8 cellular contexts compared by ENCODE assay signal in the genomic region with DNA sequence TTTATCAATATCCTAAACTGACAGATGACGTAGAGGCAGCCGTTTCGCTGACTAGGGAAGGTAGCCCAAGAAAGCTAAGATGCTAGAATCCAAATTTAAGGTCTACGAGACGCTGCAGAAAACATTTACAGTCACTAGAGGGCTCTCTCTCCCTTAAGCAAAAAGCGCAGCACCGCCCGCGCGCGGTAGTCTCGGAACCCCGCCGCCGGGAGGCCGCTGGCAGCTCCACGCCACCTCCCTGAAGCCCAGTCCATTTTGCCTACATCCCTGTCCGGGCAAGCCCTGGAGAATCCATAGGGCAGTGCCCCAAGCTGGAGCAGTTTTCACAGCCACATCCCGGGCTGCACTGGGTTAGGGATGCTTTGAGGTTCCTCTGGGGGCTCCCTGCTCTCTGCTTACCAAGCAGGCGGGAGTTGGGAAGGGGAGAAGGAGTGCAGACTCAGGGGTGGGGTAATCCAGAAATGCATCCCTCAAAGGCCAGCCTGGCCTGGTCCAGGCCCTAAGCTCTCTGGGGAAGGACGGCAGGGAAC. TPM values are rescaled to one million over a fixed set of nuclear protein-coding genes. Genes with fewer than 3 reads are reported as not detected.
A peak's percentile ranks its signal among the peaks of the same experiment; 100 is the strongest.
DNase-seq lines count a peak whose midpoint lies in the region; ATAC-seq, FAIRE-seq and TF ChIP-seq lines count a peak whose summit lies in the region.

No MANE protein-coding gene starts in this region.

- no peaks in the 10 kb centered on the region for H3K36me3 ChIP-seq in H7 (replicated peaks; ENCODE audit: control insufficient read depth, insufficient read depth, low read length)
- no peaks in the 10 kb centered on the region for H3K36me3 ChIP-seq in kidney (ENCODE audit: control insufficient read depth in 1 of 2, insufficient read depth in 2 of 2, low read length in 2 of 2)

- H3K4me1 ChIP-seq in kidney (ENCODE audit: control insufficient read depth in 1 of 2, insufficient read depth in 1 of 2, low read depth in 1 of 2, low read length in 2 of 2), result peaks cover 0 to 6% of the 10 kb centered on the region in 2 donors

- FAIRE-seq in kidney (lab: Jason Lieb, UNC), result no peak

- H3K4me3 Mint-ChIP-seq in WTC11, result peak overlapping the region; percentile 79
- H3K4me3 Mint-ChIP-seq in central memory CD8-positive, alpha-beta T cell, result peak overlapping the region; percentile 53

- DNase-seq in AG09309 (ENCODE audit: low read depth), result peak; percentile 31
- peak; percentile 88 for DNase-seq in H7
- peak; percentile 58 for DNase-seq in NCI-H226
- DNase-seq in WTC11 (ENCODE audit: low spot score), result peak; percentile 76
- DNase-seq in central memory CD8-positive, alpha-beta T cell (ENCODE audit: low spot score in 2 of 2), result peak; percentile 26 to 33
- DNase-seq in kidney, result peak; percentile 80
- peak; percentile 38 to 55 (median 44) for DNase-seq in stimulated activated CD4-positive, alpha-beta T cell treated with anti-CD3 and anti-CD28 coated beads, Interleukin-1b, Interleukin-23, amount 100 ng/mL, for 24 hours (ENCODE audit: low read depth in 4 of 4, low spot score in 1 of 4)

- no peaks in the 10 kb centered on the region for H3K9me3 Mint-ChIP-seq in WTC11
- H3K9me3 Mint-ChIP-seq in central memory CD8-positive, alpha-beta T cell, result no peaks in the 10 kb centered on the region

- H3K27me3 Mint-ChIP-seq in WTC11 (ENCODE audit: low read depth), result peaks cover 68% of the 10 kb centered on the region
- H3K27me3 Mint-ChIP-seq in central memory CD8-positive, alpha-beta T cell, result peaks cover 77% of the 10 kb centered on the region

- POLR2A ChIA-PET in WTC11 (lab: Charles Lee), result interaction anchor here (1.0 to 1.4 kb wide), 4 partner anchors 61 to 171 kb away, joined by 3 to 7 read pairs (median 5); a partner anchor contains a TSS

- H3K4me3 ChIP-seq in AG09309 (ENCODE audit: control insufficient read depth, low read depth, low read length) (no peak overlapping the region), H7 (ENCODE audit: insufficient read depth, low read depth, low read length) (peak overlapping the region; percentile 34; the same call in 1 of the 2 replicates), kidney (ENCODE audit: low read length in 2 of 2) (no peak overlapping the region)

- H3K27ac Mint-ChIP-seq in WTC11, result no peak overlapping the region
- no peak overlapping the region for H3K27ac Mint-ChIP-seq in central memory CD8-positive, alpha-beta T cell (ENCODE audit: low read depth)

- peak; percentile 75 for TF ChIP-seq CTCF in AG09309 (IDR thresholded peaks at IDR 0.05; ENCODE audit: control insufficient read depth, insufficient read depth, low read depth, low read length, missing control alignments)
- TF ChIP-seq CTCF in WTC11 (IDR thresholded peaks at IDR 0.05), result peak; percentile 53
- TF ChIP-seq CTCF in kidney (IDR thresholded peaks at IDR 0.05; ENCODE audit: borderline replicate concordance, extremely low read depth, insufficient read depth), result peak; percentile 89

- H3K27me3 ChIP-seq in H7 (ENCODE audit: control insufficient read depth, insufficient read depth, low read length), result peaks cover 58% of the 10 kb centered on the region

- H3K4me1 Mint-ChIP-seq in WTC11, result peaks cover 9% of the 10 kb centered on the region
- H3K4me1 Mint-ChIP-seq in central memory CD8-positive, alpha-beta T cell, result peaks cover 19% of the 10 kb centered on the region

- H3K9me3 ChIP-seq in kidney (ENCODE audit: control insufficient read depth in 1 of 2, low read length in 2 of 2), result no peaks in the 10 kb centered on the region

- no peak overlapping the region for H3K27ac ChIP-seq in kidney (ENCODE audit: low read depth in 2 of 2, low read length in 2 of 2)

- ATAC-seq in WTC11, result peak; percentile 33
- peak; percentile 62 for ATAC-seq in central memory CD8-positive, alpha-beta T cell (replicated peaks; ENCODE audit: extremely low read depth, poor library complexity, severe bottlenecking)
- no peak for ATAC-seq in HG02981 (IDR thresholded peaks at IDR 0.05; ENCODE audit: unreplicated experiment)

- CTCF ChIA-PET in WTC11 (lab: Charles Lee), result interaction anchor here (0.6 to 7.8 kb wide), 54 partner anchors 12 to 344 kb away, joined by 3 to 315 read pairs (median 6); a partner anchor contains a TSS

- no peaks in the 10 kb centered on the region for H3K36me3 Mint-ChIP-seq in WTC11
- H3K36me3 Mint-ChIP-seq in central memory CD8-positive, alpha-beta T cell (ENCODE audit: insufficient read depth), result no peaks in the 10 kb centered on the region

- no peak overlapping the region for H3K9ac ChIP-seq in kidney (ENCODE audit: low read length in 2 of 2)

- intact Hi-C loops in kidney (cut with DNase I), result loop anchor here (10.0 kb wide), 1 partner anchor 98 kb away; no protein-coding TSS in a partner anchor

TF ChIP-seq in WTC11, 78 proteins besides CTCF, POLR2A, EP300 and RAD21 (continues in another document):
- TF ChIP-seq SMAD3 (CRISPR knock-in tag; IDR thresholded peaks at IDR 0.05; ENCODE audit: borderline replicate concordance), result no peak
- TF ChIP-seq ZNF671 (CRISPR knock-in tag; IDR thresholded peaks at IDR 0.05), result no peak
- TF ChIP-seq, protein P1, sequence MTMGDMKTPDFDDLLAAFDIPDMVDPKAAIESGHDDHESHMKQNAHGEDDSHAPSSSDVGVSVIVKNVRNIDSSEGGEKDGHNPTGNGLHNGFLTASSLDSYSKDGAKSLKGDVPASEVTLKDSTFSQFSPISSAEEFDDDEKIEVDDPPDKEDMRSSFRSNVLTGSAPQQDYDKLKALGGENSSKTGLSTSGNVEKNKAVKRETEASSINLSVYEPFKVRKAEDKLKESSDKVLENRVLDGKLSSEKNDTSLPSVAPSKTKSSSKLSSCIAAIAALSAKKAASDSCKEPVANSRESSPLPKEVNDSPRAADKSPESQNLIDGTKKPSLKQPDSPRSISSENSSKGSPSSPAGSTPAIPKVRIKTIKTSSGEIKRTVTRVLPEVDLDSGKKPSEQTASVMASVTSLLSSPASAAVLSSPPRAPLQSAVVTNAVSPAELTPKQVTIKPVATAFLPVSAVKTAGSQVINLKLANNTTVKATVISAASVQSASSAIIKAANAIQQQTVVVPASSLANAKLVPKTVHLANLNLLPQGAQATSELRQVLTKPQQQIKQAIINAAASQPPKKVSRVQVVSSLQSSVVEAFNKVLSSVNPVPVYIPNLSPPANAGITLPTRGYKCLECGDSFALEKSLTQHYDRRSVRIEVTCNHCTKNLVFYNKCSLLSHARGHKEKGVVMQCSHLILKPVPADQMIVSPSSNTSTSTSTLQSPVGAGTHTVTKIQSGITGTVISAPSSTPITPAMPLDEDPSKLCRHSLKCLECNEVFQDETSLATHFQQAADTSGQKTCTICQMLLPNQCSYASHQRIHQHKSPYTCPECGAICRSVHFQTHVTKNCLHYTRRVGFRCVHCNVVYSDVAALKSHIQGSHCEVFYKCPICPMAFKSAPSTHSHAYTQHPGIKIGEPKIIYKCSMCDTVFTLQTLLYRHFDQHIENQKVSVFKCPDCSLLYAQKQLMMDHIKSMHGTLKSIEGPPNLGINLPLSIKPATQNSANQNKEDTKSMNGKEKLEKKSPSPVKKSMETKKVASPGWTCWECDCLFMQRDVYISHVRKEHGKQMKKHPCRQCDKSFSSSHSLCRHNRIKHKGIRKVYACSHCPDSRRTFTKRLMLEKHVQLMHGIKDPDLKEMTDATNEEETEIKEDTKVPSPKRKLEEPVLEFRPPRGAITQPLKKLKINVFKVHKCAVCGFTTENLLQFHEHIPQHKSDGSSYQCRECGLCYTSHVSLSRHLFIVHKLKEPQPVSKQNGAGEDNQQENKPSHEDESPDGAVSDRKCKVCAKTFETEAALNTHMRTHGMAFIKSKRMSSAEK (CRISPR knock-in tag; IDR thresholded peaks at IDR 0.05; ENCODE audit: borderline replicate concordance), result no peak
- TF ChIP-seq NFE2L1 (CRISPR knock-in tag; IDR thresholded peaks at IDR 0.05), result no peak
- no peak for TF ChIP-seq ETV6 (CRISPR knock-in tag; IDR thresholded peaks at IDR 0.05)
- no peak for TF ChIP-seq TP53 (CRISPR knock-in tag; IDR thresholded peaks at IDR 0.05)
- TF ChIP-seq, protein P2, sequence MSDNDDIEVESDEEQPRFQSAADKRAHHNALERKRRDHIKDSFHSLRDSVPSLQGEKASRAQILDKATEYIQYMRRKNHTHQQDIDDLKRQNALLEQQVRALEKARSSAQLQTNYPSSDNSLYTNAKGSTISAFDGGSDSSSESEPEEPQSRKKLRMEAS (CRISPR knock-in tag; IDR thresholded peaks at IDR 0.05), result peak; percentile 30; the same call in 1 of the 2 replicates
- TF ChIP-seq, protein P3, sequence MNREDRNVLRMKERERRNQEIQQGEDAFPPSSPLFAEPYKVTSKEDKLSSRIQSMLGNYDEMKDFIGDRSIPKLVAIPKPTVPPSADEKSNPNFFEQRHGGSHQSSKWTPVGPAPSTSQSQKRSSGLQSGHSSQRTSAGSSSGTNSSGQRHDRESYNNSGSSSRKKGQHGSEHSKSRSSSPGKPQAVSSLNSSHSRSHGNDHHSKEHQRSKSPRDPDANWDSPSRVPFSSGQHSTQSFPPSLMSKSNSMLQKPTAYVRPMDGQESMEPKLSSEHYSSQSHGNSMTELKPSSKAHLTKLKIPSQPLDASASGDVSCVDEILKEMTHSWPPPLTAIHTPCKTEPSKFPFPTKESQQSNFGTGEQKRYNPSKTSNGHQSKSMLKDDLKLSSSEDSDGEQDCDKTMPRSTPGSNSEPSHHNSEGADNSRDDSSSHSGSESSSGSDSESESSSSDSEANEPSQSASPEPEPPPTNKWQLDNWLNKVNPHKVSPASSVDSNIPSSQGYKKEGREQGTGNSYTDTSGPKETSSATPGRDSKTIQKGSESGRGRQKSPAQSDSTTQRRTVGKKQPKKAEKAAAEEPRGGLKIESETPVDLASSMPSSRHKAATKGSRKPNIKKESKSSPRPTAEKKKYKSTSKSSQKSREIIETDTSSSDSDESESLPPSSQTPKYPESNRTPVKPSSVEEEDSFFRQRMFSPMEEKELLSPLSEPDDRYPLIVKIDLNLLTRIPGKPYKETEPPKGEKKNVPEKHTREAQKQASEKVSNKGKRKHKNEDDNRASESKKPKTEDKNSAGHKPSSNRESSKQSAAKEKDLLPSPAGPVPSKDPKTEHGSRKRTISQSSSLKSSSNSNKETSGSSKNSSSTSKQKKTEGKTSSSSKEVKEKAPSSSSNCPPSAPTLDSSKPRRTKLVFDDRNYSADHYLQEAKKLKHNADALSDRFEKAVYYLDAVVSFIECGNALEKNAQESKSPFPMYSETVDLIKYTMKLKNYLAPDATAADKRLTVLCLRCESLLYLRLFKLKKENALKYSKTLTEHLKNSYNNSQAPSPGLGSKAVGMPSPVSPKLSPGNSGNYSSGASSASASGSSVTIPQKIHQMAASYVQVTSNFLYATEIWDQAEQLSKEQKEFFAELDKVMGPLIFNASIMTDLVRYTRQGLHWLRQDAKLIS (CRISPR knock-in tag; IDR thresholded peaks at IDR 0.05; ENCODE audit: borderline replicate concordance), result no peak

RNA-seq across cellular contexts. Expression of a gene that starts 1.5 kb away (rescaled TPM):
- 3.8 and 4.4 TPM in 2 replicates for total RNA-seq in H7 (2014; rRNA removed; shearing (Covaris generic))
- total RNA-seq in WTC11 (2021), result 7.6 to 12.1 TPM (median 9.2 TPM) in 3 replicates
- not detected for total RNA-seq in kidney
- polyA plus RNA-seq in kidney (ENCODE audit: insufficient read depth, low read depth, low replicate concordance), result not detected

Comparison
In these comparisons a context has a peak if more than half of its experiments do, and no peak if none do; other contexts are left out.
1. DNase-seq: peak in every context shown above with its lines; median percentile 88 in H7; 80 in kidney; 76 in WTC11; 58 in NCI-H226; 44 in stimulated activated CD4-positive, alpha-beta T cell treated with anti-CD3 and anti-CD28 coated beads, Interleukin-1b, Interleukin-23, amount 100 ng/mL, for 24 hours; 31 in AG09309; 30 in central memory CD8-positive, alpha-beta T cell.